ENCODE assay signal across 24 cellular contexts in genomic region chr9:94767331-94768099, GRCh38. TPM values are rescaled to one million over a fixed set of nuclear protein-coding genes. Genes with fewer than 3 reads are reported as not detected.
DNase-seq lines count a peak whose midpoint lies in the region; ATAC-seq, FAIRE-seq and TF ChIP-seq lines count a peak whose summit lies in the region.
"Had no signal": no experiment of that assay in that cellular context is flagged by ENCODE, and none has a peak within 500 bp of the region (broad histone marks: within the 10 kb centered on the region; RNA-seq: fewer than 3 reads in every experiment).

No MANE protein-coding gene starts in this region.

- POLR2A ChIA-PET in CD8-positive, alpha-beta memory T cell (lab: Charles Lee), result no interaction called here

- peaks cover 4 to 10% (median 4%) of the 10 kb centered on the region in 3 donors for H3K4me1 Mint-ChIP-seq in CD8-positive, alpha-beta memory T cell
- H3K4me1 Mint-ChIP-seq: activated naive CD8-positive, alpha-beta T cell treated with anti-CD3 and anti-CD28 coated beads, Interleukin-2, amount 10 ng/mL, durations not matched to agents 7 days and 5 days; nephron had no signal

- no peaks in the 10 kb centered on the region for H3K27me3 ChIP-seq in CD8-positive, alpha-beta memory T cell (ENCODE audit: insufficient read depth, low read length, poor library complexity, severe bottlenecking)
- H3K27me3 ChIP-seq: heart left ventricle, vagina had no signal

- CTCF ChIA-PET in CD8-positive, alpha-beta memory T cell (lab: Charles Lee), result no interaction called here

- TF ChIP-seq POLR2A in GM12892 (IDR thresholded peaks at IDR 0.05; ENCODE audit: low read depth, low read length), result no peak

- no peak overlapping the region for H3K27ac Mint-ChIP-seq in CD8-positive, alpha-beta memory T cell
- H3K27ac Mint-ChIP-seq: activated naive CD8-positive, alpha-beta T cell treated with anti-CD3 and anti-CD28 coated beads, Interleukin-2, amount 10 ng/mL, durations not matched to agents 7 days and 5 days; activated T-helper 1 cell treated with anti-CD3 and anti-CD28 coated beads, Interleukin-12 subunit alpha, Interleukin-12 subunit beta, Interleukin-2, Interleukin-4 antibody, amounts not matched to agents 30 ng/mL and 10 ng/mL and 1 ng/mL, durations not matched to agents 14 hours and 24 hours and 36 hours; nephron had no signal

- ATAC-seq in SK-N-SH treated with all-trans-retinoic acid at 6 μM for 48 hours (peak; percentile 93), omental fat pad (ENCODE audit: low FRiP score) (no peak), HG03280 (IDR thresholded peaks at IDR 0.05; ENCODE audit: unreplicated experiment) (no peak)
- ATAC-seq: heart left ventricle had no signal

- no peak overlapping the region for H3K27ac ChIP-seq in CD8-positive, alpha-beta memory T cell (ENCODE audit: low read depth, low read length)
- H3K27ac ChIP-seq: heart left ventricle, skin epidermis, vagina had no signal

- H3K9me3 Mint-ChIP-seq in CD8-positive, alpha-beta memory T cell, result peaks cover 0 to 1% (median 0%) of the 10 kb centered on the region in 5 donors
- H3K9me3 Mint-ChIP-seq: activated naive CD8-positive, alpha-beta T cell treated with anti-CD3 and anti-CD28 coated beads, Interleukin-2, amount 10 ng/mL, durations not matched to agents 7 days and 5 days; activated T-helper 1 cell treated with anti-CD3 and anti-CD28 coated beads, Interleukin-12 subunit alpha, Interleukin-12 subunit beta, Interleukin-2, Interleukin-4 antibody, amounts not matched to agents 30 ng/mL and 10 ng/mL and 1 ng/mL, durations not matched to agents 14 hours and 24 hours and 36 hours; nephron had no signal

- no peaks in the 10 kb centered on the region for H3K36me3 ChIP-seq in CD8-positive, alpha-beta memory T cell (ENCODE audit: insufficient read depth, low read length)
- H3K36me3 ChIP-seq: heart left ventricle, vagina had no signal

- H3K36me3 Mint-ChIP-seq in CD8-positive, alpha-beta memory T cell, result peaks cover 0 to 8% (median 6%) of the 10 kb centered on the region in 3 donors

- no peaks in the 10 kb centered on the region for H3K9me3 ChIP-seq in CD8-positive, alpha-beta memory T cell (ENCODE audit: low read length)
- H3K9me3 ChIP-seq: heart left ventricle, vagina had no signal

- H3K4me3 ChIP-seq in AG10803 (ENCODE audit: low read length) (no peak overlapping the region), fibroblast of pulmonary artery (replicated peaks; ENCODE audit: low read depth, low read length) (no peak overlapping the region)
- H3K4me3 ChIP-seq in CD8-positive, alpha-beta memory T cell (ENCODE audit: low read length), result no peak overlapping the region
- H3K4me3 ChIP-seq: heart left ventricle, skin epidermis, vagina had no signal

- DNase-seq in AG10803 (ENCODE audit: low read depth) (peak; percentile 40), GM12892 (ENCODE audit: insufficient read length) (no peak), fibroblast of pulmonary artery (ENCODE audit: low read depth) (peak; percentile 16), COLO829 (ENCODE audit: low spot score) (no peak), omental fat pad (ENCODE audit: low spot score) (no peak)
- DNase-seq in CD8-positive, alpha-beta memory T cell, result no peak
- DNase-seq: activated naive CD8-positive, alpha-beta T cell treated with anti-CD3 and anti-CD28 coated beads, Interleukin-2, amount 10 ng/mL, durations not matched to agents 7 days and 5 days; AML-193; erythroblast; heart left ventricle; kidney; mesendoderm; NCI-H1436; NCI-H82; stimulated activated CD4-positive, alpha-beta T cell treated with anti-CD3 and anti-CD28 coated beads, Interleukin-4, amount 100 ng/mL, for 24 hours; substantia nigra had no signal

- no peak overlapping the region for H3K4me3 Mint-ChIP-seq in CD8-positive, alpha-beta memory T cell
- H3K4me3 Mint-ChIP-seq: activated naive CD8-positive, alpha-beta T cell treated with anti-CD3 and anti-CD28 coated beads, Interleukin-2, amount 10 ng/mL, durations not matched to agents 7 days and 5 days; activated T-helper 1 cell treated with anti-CD3 and anti-CD28 coated beads, Interleukin-12 subunit alpha, Interleukin-12 subunit beta, Interleukin-2, Interleukin-4 antibody, amounts not matched to agents 30 ng/mL and 10 ng/mL and 1 ng/mL, durations not matched to agents 14 hours and 24 hours and 36 hours; nephron had no signal

- no peaks in the 10 kb centered on the region for H3K4me1 ChIP-seq in CD8-positive, alpha-beta memory T cell (ENCODE audit: insufficient read depth, low read length)

- H3K27me3 Mint-ChIP-seq in CD8-positive, alpha-beta memory T cell, result no peaks in the 10 kb centered on the region
- H3K27me3 Mint-ChIP-seq: activated naive CD8-positive, alpha-beta T cell treated with anti-CD3 and anti-CD28 coated beads, Interleukin-2, amount 10 ng/mL, durations not matched to agents 7 days and 5 days had no signal

- peak; percentile 24 for FAIRE-seq in GM12892 (lab: Jason Lieb, UNC)
- FAIRE-seq: HTR-8/SVneo, kidney, RCC 7860 had no signal

- TF ChIP-seq CTCF in AG10803 (conservative IDR thresholded peaks at IDR 0.05; ENCODE audit: low read length) (no peak), fibroblast of pulmonary artery (IDR thresholded peaks at IDR 0.05; ENCODE audit: low read length, missing control alignments) (no peak), omental fat pad (IDR thresholded peaks at IDR 0.05) (no peak)

TF ChIP-seq in SK-N-SH treated with all-trans-retinoic acid at 6 μM for 48 hours, 23 proteins besides CTCF, POLR2A, EP300 and RAD21:
- TF ChIP-seq TOX (CRISPR knock-in tag; IDR thresholded peaks at IDR 0.05; ENCODE audit: borderline replicate concordance) (peak; percentile 44; the same call in 1 of the 2 replicates), ZFP3 (CRISPR knock-in tag; IDR thresholded peaks at IDR 0.05) (peak; percentile 64; the same call in 1 of the 2 replicates), ZC3H10 (CRISPR knock-in tag; IDR thresholded peaks at IDR 0.05) (peak; percentile 62; the same call in 1 of the 2 replicates), ISL1 (CRISPR knock-in tag; IDR thresholded peaks at IDR 0.05) (peak; percentile 73), CSDC2 (CRISPR knock-in tag; IDR thresholded peaks at IDR 0.05) (no peak)

RNA-seq across cellular contexts. Expression of gene AOPEP, which starts 41.0 kb away (rescaled TPM):
- 4.3 TPM for polyA plus RNA-seq in GM12892 (2012; ENCODE audit: missing spikeins)
- 100 to 1,000 TPM in 1 of 4 donors, 10 to 100 TPM in 3; 45.9 to 102 (median 55.1) TPM for total RNA-seq in omental fat pad
- total RNA-seq in CD8-positive, alpha-beta memory T cell, result 1 to 10 TPM; 6.9 to 7.1 TPM
- 4.2 TPM for polyA plus RNA-seq in CD8-positive, alpha-beta memory T cell

Comparison
In these comparisons a context has a peak if more than half of its experiments do, and no peak if none do; other contexts are left out.
1. DNase-seq: peak in AG10803 (single experiment) and fibroblast of pulmonary artery (single experiment); none in GM12892 (single experiment), COLO829 (single experiment), omental fat pad (single experiment) and CD8-positive, alpha-beta memory T cell (0 of 5).
2. RNA of gene AOPEP, which starts 41.0 kb away (total RNA-seq): 45.9 to 102 TPM in omental fat pad; 6.9 to 7.1 TPM in CD8-positive, alpha-beta memory T cell; every median in the first group is over 4 times any median in the second.